2 cellular contexts compared by ENCODE assay signal in genomic region chr19:9054207-9054606, GRCh38.
TF ChIP-seq lines count a peak whose summit lies in the region.

No MANE protein-coding gene starts in this region.

TF ChIP-seq in A549, 52 proteins besides CTCF, POLR2A, EP300 and RAD21 (continued from another document):
- TF ChIP-seq USF2 (IDR thresholded peaks at IDR 0.05) (no peak), CHD4 (IDR thresholded peaks at IDR 0.05; ENCODE audit: borderline replicate concordance) (no peak), NFE2L2 (conservative IDR thresholded peaks at IDR 0.05; ENCODE audit: low read length) (no peak), PHF8 (IDR thresholded peaks at IDR 0.05; ENCODE audit: borderline replicate concordance, low read depth) (no peak), FOXS1 (CRISPR knock-in tag; IDR thresholded peaks at IDR 0.05) (no peak), ZC3H11A (IDR thresholded peaks at IDR 0.05) (no peak)

TF ChIP-seq in HEK293, 187 proteins besides CTCF, POLR2A, EP300 and RAD21:
- TF ChIP-seq PRDM10 (tag by site-specific recombination; IDR thresholded peaks at IDR 0.05) (0 out of 2 replicates have a peak, but pooled peaks have one; percentile 23), ZNF596 (tag by site-specific recombination; IDR thresholded peaks at IDR 0.05) (no peak)
